ENCODE assay signal across 9 cellular contexts in the genomic region with DNA sequence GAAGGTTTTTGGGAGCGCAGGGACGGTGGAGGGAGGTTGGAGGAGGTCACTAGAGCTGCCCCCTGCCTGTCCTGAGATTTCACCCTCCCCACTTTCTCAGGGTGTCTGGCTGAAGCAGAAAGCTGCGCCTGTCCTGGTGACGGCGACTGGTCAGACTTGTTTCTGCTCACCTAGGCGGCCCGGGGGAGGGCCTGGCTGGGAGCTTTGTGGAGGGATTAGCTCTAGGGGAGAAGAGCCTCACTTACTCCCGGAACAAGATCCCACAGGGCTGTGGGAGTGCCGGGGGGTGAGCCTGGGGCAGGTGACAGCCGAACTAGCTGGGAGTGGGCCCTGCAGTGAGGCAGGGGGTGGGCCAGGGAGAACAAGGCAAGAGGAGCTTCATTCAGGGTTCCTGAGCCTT. TPM values are rescaled to one million over a fixed set of nuclear protein-coding genes. Genes with fewer than 3 reads are reported as not detected.
DNase-seq lines count a peak whose midpoint lies in the region; ATAC-seq and TF ChIP-seq lines count a peak whose summit lies in the region.
"Had no signal": no experiment of that assay in that cellular context is flagged by ENCODE, and none has a peak within 500 bp of the region (broad histone marks: within the 10 kb centered on the region; RNA-seq: fewer than 3 reads in every experiment).

No MANE protein-coding gene starts in this region.

- peak overlapping the region; percentile 25 for H3K4me3 ChIP-seq in CD8-positive, alpha-beta T cell (ENCODE audit: low read depth, low read length)
- H3K4me3 ChIP-seq in naive thymus-derived CD4-positive, alpha-beta T cell (ENCODE audit: low read length) = peak overlapping the region; percentile 60
- no peak overlapping the region for H3K4me3 ChIP-seq in ascending aorta
- H3K4me3 ChIP-seq: gastroesophageal sphincter had no signal

- peaks cover 78% of the 10 kb centered on the region for H3K4me1 ChIP-seq in CD8-positive, alpha-beta T cell (ENCODE audit: insufficient read depth, low read length)
- peaks cover 64 to 78% of the 10 kb centered on the region in 2 donors for H3K4me1 ChIP-seq in naive thymus-derived CD4-positive, alpha-beta T cell (ENCODE audit: control insufficient read depth in 2 of 2, insufficient read depth in 2 of 2, low read length in 2 of 2)
- H3K4me1 ChIP-seq in ascending aorta = peaks cover 8 to 15% of the 10 kb centered on the region in 2 donors

- H3K4me1 Mint-ChIP-seq in CD8-positive, alpha-beta T cell (ENCODE audit: low read depth) = peaks cover 70% of the 10 kb centered on the region
- H3K4me1 Mint-ChIP-seq in naive thymus-derived CD4-positive, alpha-beta T cell = peaks cover 41 to 71% (median 56%) of the 10 kb centered on the region in 7 donors

- peak overlapping the region; percentile 19 for H3K27ac ChIP-seq in CD8-positive, alpha-beta T cell (ENCODE audit: low read depth, low read length)
- H3K27ac ChIP-seq in KOPT-K1 (ENCODE audit: low read depth, low read length, poor library complexity, severe bottlenecking) (peak overlapping the region; percentile 83), caudate nucleus (ENCODE audit: low read depth, low read length) (peak overlapping the region; percentile 76), ascending aorta (peak overlapping the region in 1 of 2 donors; percentile 36)
- peak overlapping the region; percentile 49 for H3K27ac ChIP-seq in naive thymus-derived CD4-positive, alpha-beta T cell (ENCODE audit: low read depth, low read length)

- peak in 1 of 7 experiments; percentile 16 for DNase-seq in CD8-positive, alpha-beta T cell
- DNase-seq in caudate nucleus (lab: John Stamatoyannopoulos, UW) (no peak), ascending aorta (ENCODE audit: low spot score in 2 of 2) (no peak), NCI-H128 (lab: John Stamatoyannopoulos, UW; ENCODE audit: unreplicated experiment) (no peak)
- DNase-seq in naive thymus-derived CD4-positive, alpha-beta T cell = no peak
- no peak for DNase-seq in activated CD4-positive, CD25-positive, alpha-beta regulatory T cell treated with anti-CD3 and anti-CD28 coated beads, Interleukin-2, amount 50 U/mL, for 72 hours

- no peaks in the 10 kb centered on the region for H3K27me3 Mint-ChIP-seq in CD8-positive, alpha-beta T cell (ENCODE audit: low read depth)
- H3K27me3 Mint-ChIP-seq in naive thymus-derived CD4-positive, alpha-beta T cell = no peaks in the 10 kb centered on the region

- intact Hi-C loops in CD8-positive, alpha-beta T cell (cut with DNase I, micrococcal nuclease) = loop anchor here (1.0 to 2.0 kb wide), 4 partner anchors 9 to 15 kb away; a partner anchor contains a TSS
- intact Hi-C loops in naive thymus-derived CD4-positive, alpha-beta T cell (cut with micrococcal nuclease) = loop anchor here (1.0 to 10.0 kb wide), 6 partner anchors 9 to 555 kb away; a partner anchor contains a TSS
- intact Hi-C loops in ascending aorta (cut with DNase I) = no loop called here

- peaks cover 25% of the 10 kb centered on the region for H3K36me3 ChIP-seq in CD8-positive, alpha-beta T cell (ENCODE audit: insufficient read depth, low read length)
- H3K36me3 ChIP-seq in KOPT-K1 (ENCODE audit: insufficient read depth, low read length) (peaks cover 86% of the 10 kb centered on the region), ascending aorta (no peaks in the 10 kb centered on the region)
- H3K36me3 ChIP-seq in naive thymus-derived CD4-positive, alpha-beta T cell (ENCODE audit: control insufficient read depth in 2 of 3, insufficient read depth in 3 of 3, low read length in 3 of 3) = peaks cover 0 to 46% (median 13%) of the 10 kb centered on the region in 3 experiments

- H3K9me3 Mint-ChIP-seq in CD8-positive, alpha-beta T cell = no peaks in the 10 kb centered on the region
- no peaks in the 10 kb centered on the region for H3K9me3 Mint-ChIP-seq in naive thymus-derived CD4-positive, alpha-beta T cell

- no peak for TF ChIP-seq CTCF in CD8-positive, alpha-beta T cell (IDR thresholded peaks at IDR 0.05)
- no peak for TF ChIP-seq CTCF in ascending aorta (IDR thresholded peaks at IDR 0.05)

- peaks cover 33% of the 10 kb centered on the region for H3K36me3 Mint-ChIP-seq in CD8-positive, alpha-beta T cell
- H3K36me3 Mint-ChIP-seq in naive thymus-derived CD4-positive, alpha-beta T cell = peaks cover 0 to 2% (median 0%) of the 10 kb centered on the region in 5 donors

- no peaks in the 10 kb centered on the region for H3K27me3 ChIP-seq in CD8-positive, alpha-beta T cell (ENCODE audit: insufficient read depth, low read length)
- H3K27me3 ChIP-seq in naive thymus-derived CD4-positive, alpha-beta T cell (ENCODE audit: control insufficient read depth in 2 of 2, insufficient read depth in 2 of 2, low read length in 2 of 2) = no peaks in the 10 kb centered on the region
- H3K27me3 ChIP-seq in ascending aorta = no peaks in the 10 kb centered on the region

- peak overlapping the region; percentile 90 for H3K27ac Mint-ChIP-seq in CD8-positive, alpha-beta T cell
- H3K27ac Mint-ChIP-seq in naive thymus-derived CD4-positive, alpha-beta T cell = peak overlapping the region; percentile 19 to 97 (median 90)

- no peaks in the 10 kb centered on the region for H3K9me3 ChIP-seq in CD8-positive, alpha-beta T cell (ENCODE audit: low read length)
- H3K9me3 ChIP-seq in KOPT-K1 (ENCODE audit: insufficient read depth, low read length, poor library complexity, severe bottlenecking) (no peaks in the 10 kb centered on the region), ascending aorta (no peaks in the 10 kb centered on the region)
- no peaks in the 10 kb centered on the region for H3K9me3 ChIP-seq in naive thymus-derived CD4-positive, alpha-beta T cell (ENCODE audit: control insufficient read depth in 2 of 3, low read length in 3 of 3)
- H3K9me3 ChIP-seq: gastroesophageal sphincter had no signal

- POLR2A ChIA-PET in CD8-positive, alpha-beta T cell (lab: Charles Lee) = interaction anchor here (0.8 to 6.4 kb wide), 9 partner anchors 10 to 103 kb away, joined by 3 to 47 read pairs (median 8); a partner anchor contains a TSS
- POLR2A ChIA-PET in naive thymus-derived CD4-positive, alpha-beta T cell (lab: Charles Lee) = interaction anchor here (0.5 to 20.3 kb wide), 7 partner anchors 10 to 356 kb away, joined by 3 to 372 read pairs (median 20); a partner anchor contains a TSS

- no peak for ATAC-seq in CD8-positive, alpha-beta T cell
- no peak for ATAC-seq in naive thymus-derived CD4-positive, alpha-beta T cell
- ATAC-seq in HG02642 (IDR thresholded peaks at IDR 0.05; ENCODE audit: poor library complexity, unreplicated experiment) = no peak
- ATAC-seq: gastroesophageal sphincter had no signal

- H3K4me3 Mint-ChIP-seq in CD8-positive, alpha-beta T cell = peak overlapping the region; percentile 81
- H3K4me3 Mint-ChIP-seq in naive thymus-derived CD4-positive, alpha-beta T cell = peak overlapping the region; percentile 82 to 92 (median 84)

- CTCF ChIA-PET in CD8-positive, alpha-beta T cell (lab: Charles Lee) = interaction anchor here (0.8 to 7.3 kb wide), 11 partner anchors 9 to 104 kb away, joined by 3 to 104 read pairs (median 28); a partner anchor contains a TSS
- CTCF ChIA-PET in naive thymus-derived CD4-positive, alpha-beta T cell (lab: Charles Lee) = interaction anchor here (1.0 to 14.1 kb wide), 9 partner anchors 10 to 102 kb away, joined by 3 to 165 read pairs (median 13); a partner anchor contains a TSS

RNA-seq across cellular contexts. Expression of a gene that starts 11.5 kb away (rescaled TPM):
- 10 to 100 TPM; 72.5 to 73.7 TPM for total RNA-seq in CD8-positive, alpha-beta T cell
- total RNA-seq in naive thymus-derived CD4-positive, alpha-beta T cell = 100 to 1,000 TPM in 4 of 5 experiments, 10 to 100 TPM in 1; 93.1 to 279 (median 156) TPM
- polyA plus RNA-seq in naive thymus-derived CD4-positive, alpha-beta T cell = 100 to 1,000 TPM; 273 to 393 TPM
- total RNA-seq in ascending aorta = 81.8 TPM

RNA-seq across cellular contexts. Expression of a gene that starts 16.2 kb away (rescaled TPM):
- total RNA-seq in CD8-positive, alpha-beta T cell = 10 to 100 TPM; 37.9 to 41.1 TPM
- 10 to 100 TPM; 41.4 to 78.8 (median 56.9) TPM for total RNA-seq in naive thymus-derived CD4-positive, alpha-beta T cell
- 10 to 100 TPM; 16.8 to 37.9 TPM for polyA plus RNA-seq in naive thymus-derived CD4-positive, alpha-beta T cell
- 13.3 TPM for total RNA-seq in ascending aorta

RNA-seq across cellular contexts. Expression of a gene that starts 22.9 kb away (rescaled TPM):
- total RNA-seq in CD8-positive, alpha-beta T cell = 10 to 100 TPM; 33.7 to 36.0 TPM
- total RNA-seq in naive thymus-derived CD4-positive, alpha-beta T cell = 10 to 100 TPM; 23.6 to 58.5 (median 34.4) TPM
- polyA plus RNA-seq in naive thymus-derived CD4-positive, alpha-beta T cell = 10 to 100 TPM; 30.4 to 30.7 TPM
- total RNA-seq in ascending aorta = 0.32 TPM

RNA-seq across cellular contexts. Expression of a gene that starts 47.2 kb away (rescaled TPM):
- total RNA-seq in CD8-positive, alpha-beta T cell = not detected
- total RNA-seq in naive thymus-derived CD4-positive, alpha-beta T cell = 10 to 100 TPM in 1 of 5 experiments, 1 to 10 TPM in 1, under 1 TPM in 2, not detected in 1; 0.46 to 41.0 (median 2.7) TPM
- polyA plus RNA-seq in naive thymus-derived CD4-positive, alpha-beta T cell = not detected
- not detected for total RNA-seq in ascending aorta

Comparison
In these comparisons a context has a peak if more than half of its experiments do, and no peak if none do; other contexts are left out.
1. H3K4me3 ChIP-seq: peak in CD8-positive, alpha-beta T cell (single experiment) and naive thymus-derived CD4-positive, alpha-beta T cell (single experiment); none in ascending aorta (0 of 2).
2. RNA of a gene that starts 22.9 kb away (total RNA-seq): 33.7 to 36.0 TPM in CD8-positive, alpha-beta T cell and 23.6 to 58.5 TPM in naive thymus-derived CD4-positive, alpha-beta T cell; 0.32 TPM in ascending aorta (single experiment); every median in the first group is over 10 times any median in the second.